ENCODE assay signal across 20 cellular contexts in genomic region chr13:24900507-24900906, GRCh38.
DNase-seq lines count a peak whose midpoint lies in the region; ATAC-seq and TF ChIP-seq lines count a peak whose summit lies in the region.
"Had no signal": no experiment of that assay in that cellular context is flagged by ENCODE, and none has a peak within 500 bp of the region (broad histone marks: within the 10 kb centered on the region; RNA-seq: fewer than 3 reads in every experiment).

No MANE protein-coding gene starts in this region.

- H3K36me3 Mint-ChIP-seq in dendritic cell treated with granulocyte-macrophage colony-stimulating factor and Interleukin-4, amounts not matched to agents 40 ng/mL and 50 ng/mL, for 4 days (ENCODE audit: low read depth): peaks cover 30% of the 10 kb centered on the region
- H3K36me3 Mint-ChIP-seq in progenitor cell of endocrine pancreas (ENCODE audit: insufficient read depth): peaks cover 18% of the 10 kb centered on the region

- no peaks in the 10 kb centered on the region for H3K9me3 ChIP-seq in body of pancreas
- H3K9me3 ChIP-seq: heart left ventricle, neutrophil, thoracic aorta had no signal

- H3K27ac ChIP-seq in body of pancreas: no peak overlapping the region
- H3K27ac ChIP-seq: heart left ventricle, neutrophil, thoracic aorta had no signal

- peaks cover 14% of the 10 kb centered on the region for H3K4me1 Mint-ChIP-seq in dendritic cell treated with granulocyte-macrophage colony-stimulating factor and Interleukin-4, amounts not matched to agents 40 ng/mL and 50 ng/mL, for 4 days (ENCODE audit: low read depth)
- no peaks in the 10 kb centered on the region for H3K4me1 Mint-ChIP-seq in progenitor cell of endocrine pancreas (ENCODE audit: low read depth)
- H3K4me1 Mint-ChIP-seq: WTC11 had no signal

- H3K4me1 ChIP-seq in body of pancreas: no peaks in the 10 kb centered on the region
- H3K4me1 ChIP-seq: heart left ventricle had no signal

- H3K36me3 ChIP-seq in body of pancreas (replicated peaks in 1 of 2; ENCODE audit: insufficient read depth in 1 of 2, low read depth in 2 of 2): no peaks in the 10 kb centered on the region

- WGBS in body of pancreas, 2 donors: 81 to 84% methylated on average over 9 of the region's 9 CpGs

- H3K27ac Mint-ChIP-seq in dendritic cell treated with granulocyte-macrophage colony-stimulating factor and Interleukin-4, amounts not matched to agents 40 ng/mL and 50 ng/mL, for 4 days: peak overlapping the region; percentile 6
- no peak overlapping the region for H3K27ac Mint-ChIP-seq in progenitor cell of endocrine pancreas
- H3K27ac Mint-ChIP-seq: activated CD8-positive, alpha-beta memory T cell treated with anti-CD3 and anti-CD28 coated beads, Interleukin-2, amount 10 ng/mL, durations not matched to agents 7 days and 5 days had no signal

- no peaks in the 10 kb centered on the region for H3K9me3 Mint-ChIP-seq in dendritic cell treated with granulocyte-macrophage colony-stimulating factor and Interleukin-4, amounts not matched to agents 40 ng/mL and 50 ng/mL, for 4 days
- no peaks in the 10 kb centered on the region for H3K9me3 Mint-ChIP-seq in progenitor cell of endocrine pancreas (ENCODE audit: low read depth)
- H3K9me3 Mint-ChIP-seq: WTC11 had no signal

- no peaks in the 10 kb centered on the region for H3K27me3 Mint-ChIP-seq in dendritic cell treated with granulocyte-macrophage colony-stimulating factor and Interleukin-4, amounts not matched to agents 40 ng/mL and 50 ng/mL, for 4 days
- no peaks in the 10 kb centered on the region for H3K27me3 Mint-ChIP-seq in progenitor cell of endocrine pancreas
- H3K27me3 Mint-ChIP-seq: activated CD8-positive, alpha-beta memory T cell treated with anti-CD3 and anti-CD28 coated beads, Interleukin-2, amount 10 ng/mL, durations not matched to agents 7 days and 5 days had no signal

- H3K4me3 Mint-ChIP-seq in dendritic cell treated with granulocyte-macrophage colony-stimulating factor and Interleukin-4, amounts not matched to agents 40 ng/mL and 50 ng/mL, for 4 days: no peak overlapping the region
- no peak overlapping the region for H3K4me3 Mint-ChIP-seq in progenitor cell of endocrine pancreas (ENCODE audit: low read depth)
- H3K4me3 Mint-ChIP-seq: activated CD8-positive, alpha-beta memory T cell treated with anti-CD3 and anti-CD28 coated beads, Interleukin-2, amount 10 ng/mL, durations not matched to agents 7 days and 5 days; WTC11 had no signal

- no peak overlapping the region for H3K4me3 ChIP-seq in body of pancreas
- H3K4me3 ChIP-seq: heart left ventricle, thoracic aorta had no signal

- no peak for TF ChIP-seq POLR2A in GM18505 (IDR thresholded peaks at IDR 0.05; ENCODE audit: borderline replicate concordance, extremely low read depth, insufficient read depth, insufficient read length)
- no peak for TF ChIP-seq POLR2A in body of pancreas (IDR thresholded peaks at IDR 0.05)

- ATAC-seq in GM18505 (IDR thresholded peaks at IDR 0.05; ENCODE audit: unreplicated experiment) (peak; percentile 80), GM21529 (IDR thresholded peaks at IDR 0.05; ENCODE audit: unreplicated experiment) (peak; percentile 68), HG03469 (IDR thresholded peaks at IDR 0.05; ENCODE audit: unreplicated experiment) (peak; percentile 52), body of pancreas (no peak), HG03571 (IDR thresholded peaks at IDR 0.05; ENCODE audit: unreplicated experiment) (no peak)
- no peak for ATAC-seq in activated CD4-positive, CD25-positive, alpha-beta regulatory T cell treated with anti-CD3 and anti-CD28 coated beads, Interleukin-2, amount 50 U/mL, for 24 hours
- ATAC-seq: activated CD8-positive, alpha-beta memory T cell treated with anti-CD3 and anti-CD28 coated beads, Interleukin-2, amount 10 ng/mL, durations not matched to agents 7 days and 5 days; heart left ventricle; sciatic nerve; WTC11 had no signal

- no peaks in the 10 kb centered on the region for H3K27me3 ChIP-seq in body of pancreas
- H3K27me3 ChIP-seq: heart left ventricle, neutrophil had no signal

- TF ChIP-seq CTCF in progenitor cell of endocrine pancreas (IDR thresholded peaks at IDR 0.05; ENCODE audit: unreplicated experiment) (no peak), body of pancreas (IDR thresholded peaks at IDR 0.05) (no peak)

- DNase-seq in progenitor cell of endocrine pancreas (ENCODE audit: low spot score, unreplicated experiment) (no peak), body of pancreas (no peak)
- DNase-seq: activated CD8-positive, alpha-beta memory T cell treated with anti-CD3 and anti-CD28 coated beads, Interleukin-2, amount 10 ng/mL, durations not matched to agents 7 days and 5 days; activated gamma-delta T cell treated with Interleukin-2 at 50 U/mL for 16 hours; cortex of kidney; erythroblast; heart left ventricle; KBM-7; NCI-H146; stimulated activated CD4-positive, alpha-beta T cell treated with anti-CD3 and anti-CD28 coated beads, Interleukin-2, amount 100 ng/mL, for 24 hours had no signal

- intact Hi-C loops in dendritic cell treated with granulocyte-macrophage colony-stimulating factor and Interleukin-4, amounts not matched to agents 40 ng/mL and 50 ng/mL, for 4 days (cut with micrococcal nuclease): no loop called here
- intact Hi-C loops in body of pancreas (cut with DNase I): no loop called here

Comparison
In these comparisons a context has a peak if more than half of its experiments do, and no peak if none do; other contexts are left out.
1. ATAC-seq: peak in GM18505 (single experiment), GM21529 (single experiment) and HG03469 (single experiment); none in body of pancreas (single experiment), activated CD4-positive, CD25-positive, alpha-beta regulatory T cell treated with anti-CD3 and anti-CD28 coated beads, Interleukin-2, amount 50 U/mL, for 24 hours (0 of 2) and HG03571 (single experiment).